17 cellular contexts compared by ENCODE assay signal in genomic region chr20:51127713-51128112, GRCh38.
A peak's percentile ranks its signal among the peaks of the same experiment; 100 is the strongest.
DNase-seq lines count a peak whose midpoint lies in the region; ATAC-seq and TF ChIP-seq lines count a peak whose summit lies in the region.
"Had no signal": no experiment of that assay in that cellular context is flagged by ENCODE, and none has a peak within 500 bp of the region (broad histone marks: within the 10 kb centered on the region; RNA-seq: fewer than 3 reads in every experiment).

No MANE protein-coding gene starts in this region.

- no peak for ATAC-seq in activated CD8-positive, alpha-beta memory T cell treated with anti-CD3 and anti-CD28 coated beads, Interleukin-2, amount 10 ng/mL, durations not matched to agents 7 days and 5 days
- peak; percentile 2 for ATAC-seq in stimulated activated memory B cell treated with anti-CD40 and anti-IgM and Interleukin-4, amounts not matched to agents 10 μg/mL and 1 μg/mL and 100 μg/mL, for 72 hours

- peaks cover 29% of the 10 kb centered on the region for H3K4me1 Mint-ChIP-seq in activated CD8-positive, alpha-beta memory T cell treated with anti-CD3 and anti-CD28 coated beads, Interleukin-2, amount 10 ng/mL, durations not matched to agents 7 days and 5 days
- peaks cover 24% of the 10 kb centered on the region for H3K4me1 Mint-ChIP-seq in stimulated activated memory B cell treated with anti-CD40 and anti-IgM and Interleukin-4, amounts not matched to agents 10 μg/mL and 1 μg/mL and 100 μg/mL, for 72 hours

- H3K9ac ChIP-seq in GM23248 (no peak overlapping the region), colonic mucosa (ENCODE audit: low read depth in 2 of 2, low read length in 2 of 2) (no peak overlapping the region)

- 98 to 99% methylated on average over 4 of the region's 4 CpGs for WGBS in GM23248 (ENCODE audit: low coverage in 1 of 2, low lambda C conversion rate in 2 of 2, missing lambda C conversion rate in 2 of 2), 2 experiments

- H3K9me3 ChIP-seq in GM23248 (ENCODE audit: low read depth) (no peaks in the 10 kb centered on the region), colonic mucosa (no peaks in the 10 kb centered on the region)
- H3K9me3 ChIP-seq: breast epithelium, left ventricle myocardium inferior had no signal

- TF ChIP-seq CTCF in colonic mucosa (IDR thresholded peaks at IDR 0.05) = no peak

- intact Hi-C loops in colonic mucosa (cut with DNase I) = no loop called here

- no peaks in the 10 kb centered on the region for H3K36me3 Mint-ChIP-seq in activated CD8-positive, alpha-beta memory T cell treated with anti-CD3 and anti-CD28 coated beads, Interleukin-2, amount 10 ng/mL, durations not matched to agents 7 days and 5 days
- H3K36me3 Mint-ChIP-seq in stimulated activated memory B cell treated with anti-CD40 and anti-IgM and Interleukin-4, amounts not matched to agents 10 μg/mL and 1 μg/mL and 100 μg/mL, for 72 hours = no peaks in the 10 kb centered on the region
- H3K36me3 Mint-ChIP-seq: CD4-positive, CD25-positive, alpha-beta regulatory T cell had no signal

- H3K36me3 ChIP-seq in GM23248 (ENCODE audit: low read depth) = no peaks in the 10 kb centered on the region
- H3K36me3 ChIP-seq in colonic mucosa = no peaks in the 10 kb centered on the region
- H3K36me3 ChIP-seq: breast epithelium, left ventricle myocardium inferior had no signal

- DNase-seq in activated CD8-positive, alpha-beta memory T cell treated with anti-CD3 and anti-CD28 coated beads, Interleukin-2, amount 10 ng/mL, durations not matched to agents 7 days and 5 days = peak; percentile 21
- no peak for DNase-seq in activated CD8-positive, alpha-beta memory T cell treated with anti-CD3 and anti-CD28 coated beads, Interleukin-2, amount 50 U/mL, for 48 hours
- peak; percentile 20 for DNase-seq in GM23248
- peak; percentile 15 for DNase-seq in colonic mucosa
- DNase-seq in NCI-H1417 treated with DMSO at 0.1 percent for 48 hours (lab: John Stamatoyannopoulos, UW) = no peak
- no peak for DNase-seq in stimulated activated CD4-positive, alpha-beta T cell treated with anti-CD3 and anti-CD28 coated beads, Interleukin-2, amount 100 ng/mL, for 48 hours
- DNase-seq in NCI-H774 (lab: John Stamatoyannopoulos, UW) = no peak
- DNase-seq: activated CD4-positive, alpha-beta T cell treated with anti-CD3 and anti-CD28 coated beads, Interleukin-2, amount 50 U/mL, for 4 hours; CD4-positive, CD25-positive, alpha-beta regulatory T cell; GOT3; left ventricle myocardium inferior; NCI-H2107; nucleus accumbens; stimulated activated CD4-positive, alpha-beta T cell treated with anti-CD3 and anti-CD28 coated beads, Interleukin-4, amount 100 ng/mL, for 4 hours; substantia nigra had no signal

- H4K20me1 ChIP-seq in GM23248 (ENCODE audit: insufficient read depth) = no peaks in the 10 kb centered on the region

- no peaks in the 10 kb centered on the region for H3K9me3 Mint-ChIP-seq in activated CD8-positive, alpha-beta memory T cell treated with anti-CD3 and anti-CD28 coated beads, Interleukin-2, amount 10 ng/mL, durations not matched to agents 7 days and 5 days (ENCODE audit: low read depth)
- H3K9me3 Mint-ChIP-seq in stimulated activated memory B cell treated with anti-CD40 and anti-IgM and Interleukin-4, amounts not matched to agents 10 μg/mL and 1 μg/mL and 100 μg/mL, for 72 hours = no peaks in the 10 kb centered on the region
- H3K9me3 Mint-ChIP-seq: CD4-positive, CD25-positive, alpha-beta regulatory T cell had no signal

- peak overlapping the region; percentile 30 for H3K27ac Mint-ChIP-seq in activated CD8-positive, alpha-beta memory T cell treated with anti-CD3 and anti-CD28 coated beads, Interleukin-2, amount 10 ng/mL, durations not matched to agents 7 days and 5 days
- H3K27ac Mint-ChIP-seq in stimulated activated memory B cell treated with anti-CD40 and anti-IgM and Interleukin-4, amounts not matched to agents 10 μg/mL and 1 μg/mL and 100 μg/mL, for 72 hours = peak overlapping the region; percentile 67
- H3K27ac Mint-ChIP-seq: CD4-positive, CD25-positive, alpha-beta regulatory T cell had no signal

- peak overlapping the region; percentile 54 for H3K4me2 ChIP-seq in GM23248 (ENCODE audit: unreplicated experiment)

- no peaks in the 10 kb centered on the region for H3K79me2 ChIP-seq in GM23248 (ENCODE audit: insufficient read depth)

- H3K4me3 Mint-ChIP-seq in activated CD8-positive, alpha-beta memory T cell treated with anti-CD3 and anti-CD28 coated beads, Interleukin-2, amount 10 ng/mL, durations not matched to agents 7 days and 5 days = no peak overlapping the region
- H3K4me3 Mint-ChIP-seq in stimulated activated memory B cell treated with anti-CD40 and anti-IgM and Interleukin-4, amounts not matched to agents 10 μg/mL and 1 μg/mL and 100 μg/mL, for 72 hours = no peak overlapping the region
- H3K4me3 Mint-ChIP-seq: CD4-positive, CD25-positive, alpha-beta regulatory T cell had no signal

- peak overlapping the region; percentile 46 for H3K27ac ChIP-seq in GM23248
- H3K27ac ChIP-seq in colonic mucosa = no peak overlapping the region
- H3K27ac ChIP-seq: breast epithelium, left ventricle myocardium inferior had no signal

- CTCF ChIA-PET in activated CD8-positive, alpha-beta memory T cell treated with anti-CD3 and anti-CD28 coated beads, Interleukin-2, amount 10 ng/mL, durations not matched to agents 7 days and 5 days (lab: Charles Lee) = interaction anchor here (1.2 to 1.4 kb wide), 2 partner anchors 140 to 382 kb away, joined by 3 read pairs; no protein-coding TSS in a partner anchor

- peaks cover 14% of the 10 kb centered on the region for H3F3A ChIP-seq in GM23248 (ENCODE audit: insufficient read depth)

- H3K27me3 Mint-ChIP-seq in activated CD8-positive, alpha-beta memory T cell treated with anti-CD3 and anti-CD28 coated beads, Interleukin-2, amount 10 ng/mL, durations not matched to agents 7 days and 5 days = peaks cover 30% of the 10 kb centered on the region
- H3K27me3 Mint-ChIP-seq in stimulated activated memory B cell treated with anti-CD40 and anti-IgM and Interleukin-4, amounts not matched to agents 10 μg/mL and 1 μg/mL and 100 μg/mL, for 72 hours = peaks cover 12% of the 10 kb centered on the region

- in situ Hi-C loops in GM23248 (cut with MboI) = no loop called here

- no peak overlapping the region for H2AFZ ChIP-seq in GM23248

- H3K4me1 ChIP-seq in GM23248 (ENCODE audit: insufficient read depth) (peaks cover 24% of the 10 kb centered on the region), colonic mucosa (peaks cover 8% of the 10 kb centered on the region)
- H3K4me1 ChIP-seq: breast epithelium, left ventricle myocardium inferior had no signal

- H3K9me2 ChIP-seq in GM23248 (ENCODE audit: insufficient read depth) = no peaks in the 10 kb centered on the region

- H3K4me3 ChIP-seq in GM23248 = no peak overlapping the region
- H3K4me3 ChIP-seq in colonic mucosa = no peak overlapping the region
- H3K4me3 ChIP-seq: breast epithelium, left ventricle myocardium inferior had no signal

- no peaks in the 10 kb centered on the region for H3K27me3 ChIP-seq in GM23248 (replicated peaks; ENCODE audit: insufficient read depth)
- no peaks in the 10 kb centered on the region for H3K27me3 ChIP-seq in colonic mucosa
- H3K27me3 ChIP-seq: breast epithelium had no signal

Comparison
In these comparisons a context has a peak if more than half of its experiments do, and no peak if none do; other contexts are left out.
1. DNase-seq: peak in activated CD8-positive, alpha-beta memory T cell treated with anti-CD3 and anti-CD28 coated beads, Interleukin-2, amount 10 ng/mL, durations not matched to agents 7 days and 5 days (single experiment), GM23248 (single experiment) and colonic mucosa (single experiment); none in activated CD8-positive, alpha-beta memory T cell treated with anti-CD3 and anti-CD28 coated beads, Interleukin-2, amount 50 U/mL, for 48 hours (single experiment), NCI-H1417 treated with DMSO at 0.1 percent for 48 hours (single experiment), stimulated activated CD4-positive, alpha-beta T cell treated with anti-CD3 and anti-CD28 coated beads, Interleukin-2, amount 100 ng/mL, for 48 hours (0 of 2) and NCI-H774 (single experiment).